Comparison of ENCODE assay signal across 8 cellular contexts in genomic region chr15:33700695-33701303, GRCh38.
DNase-seq lines count a peak whose midpoint lies in the region; ATAC-seq and TF ChIP-seq lines count a peak whose summit lies in the region.

No MANE protein-coding gene starts in this region.

- no peaks in the 10 kb centered on the region for H3K9me3 Mint-ChIP-seq in activated T-cell treated with anti-CD3 and anti-CD28 coated beads, Interleukin-2, amount 50 U/mL, for 4 hours
- no peaks in the 10 kb centered on the region for H3K9me3 Mint-ChIP-seq in neural crest cell

- no peak overlapping the region for H3K4me3 Mint-ChIP-seq in activated T-cell treated with anti-CD3 and anti-CD28 coated beads, Interleukin-2, amount 50 U/mL, for 4 hours
- H3K4me3 Mint-ChIP-seq in neural crest cell: no peak overlapping the region

- TF ChIP-seq CTCF in PC-3 (conservative IDR thresholded peaks at IDR 0.05; ENCODE audit: low read depth, low read length) (peak; percentile 90), fibroblast of mammary gland (conservative IDR thresholded peaks at IDR 0.05; ENCODE audit: control insufficient read depth, insufficient read depth, low read depth, low read length) (peak; percentile 97), neural crest cell (conservative IDR thresholded peaks at IDR 0.05) (peak; percentile 92)

- no peaks in the 10 kb centered on the region for H3F3A ChIP-seq in PC-3 (ENCODE audit: low read length, unreplicated experiment)

- H3K4me1 Mint-ChIP-seq in activated T-cell treated with anti-CD3 and anti-CD28 coated beads, Interleukin-2, amount 50 U/mL, for 4 hours (ENCODE audit: low read depth): peaks cover 2% of the 10 kb centered on the region
- peaks cover 6% of the 10 kb centered on the region for H3K4me1 Mint-ChIP-seq in neural crest cell

- H2AFZ ChIP-seq in PC-3 (ENCODE audit: low read length): peak overlapping the region; percentile 39; the same call in 1 of the 2 replicates

- no peaks in the 10 kb centered on the region for H3K4me1 ChIP-seq in PC-3 (ENCODE audit: insufficient read depth, low read length)

- no peaks in the 10 kb centered on the region for H3K36me3 ChIP-seq in PC-3 (ENCODE audit: low read depth, low read length)

- no TSS peak for BruUV-seq in PC-3 (replicated peaks; lab: Mats Ljungman, UMichigan)

- H3K4me3 ChIP-seq in PC-3 (ENCODE audit: low read length): no peak overlapping the region
- no peak overlapping the region for H3K4me3 ChIP-seq in fibroblast of mammary gland (ENCODE audit: control insufficient read depth, low read depth, low read length)

- no peaks in the 10 kb centered on the region for H3K9me2 ChIP-seq in PC-3 (replicated peaks; ENCODE audit: low read length)

- no peak overlapping the region for H3K9ac ChIP-seq in PC-3 (ENCODE audit: low read length)

- POLR2A ChIA-PET in PC-3 (lab: Charles Lee; ENCODE audit: unreplicated experiment): no interaction called here

- CTCF ChIA-PET in PC-3 (lab: Charles Lee): interaction anchor here (0.6 to 1.7 kb wide), 8 partner anchors 8 to 1041 kb away, joined by 3 to 47 read pairs (median 4); no protein-coding TSS in a partner anchor

- H3K27me3 Mint-ChIP-seq in activated T-cell treated with anti-CD3 and anti-CD28 coated beads, Interleukin-2, amount 50 U/mL, for 4 hours (ENCODE audit: low read depth): peaks cover 11% of the 10 kb centered on the region
- H3K27me3 Mint-ChIP-seq in neural crest cell (ENCODE audit: low read depth): peaks cover 2% of the 10 kb centered on the region

- no peaks in the 10 kb centered on the region for H3K36me3 Mint-ChIP-seq in activated T-cell treated with anti-CD3 and anti-CD28 coated beads, Interleukin-2, amount 50 U/mL, for 4 hours (ENCODE audit: insufficient read depth)
- no peaks in the 10 kb centered on the region for H3K36me3 Mint-ChIP-seq in neural crest cell (ENCODE audit: low read depth)

- H3K4me2 ChIP-seq in PC-3 (ENCODE audit: low read length): peak overlapping the region; percentile 51

- H4K20me1 ChIP-seq in PC-3 (ENCODE audit: low read length): no peaks in the 10 kb centered on the region

- H3K27me3 ChIP-seq in PC-3 (ENCODE audit: low read length): peaks cover 30% of the 10 kb centered on the region

- H3K27ac Mint-ChIP-seq in neural crest cell (ENCODE audit: unreplicated experiment): no peak overlapping the region

- H3K27ac ChIP-seq in PC-3 (ENCODE audit: low read length): no peak overlapping the region

- no peaks in the 10 kb centered on the region for H3K79me2 ChIP-seq in PC-3 (ENCODE audit: low read length)

- intact Hi-C loops in PC-3 (cut with micrococcal nuclease): loop anchor here (1.0 to 5.0 kb wide), 4 partner anchors 28 to 613 kb away; no protein-coding TSS in a partner anchor

- DNase-seq in SIG-M5 treated with dmso at 0.1 percent for 504 hours (lab: John Stamatoyannopoulos, UW; ENCODE audit: unreplicated experiment): peak; percentile 54
- DNase-seq in SIG-M5 (lab: John Stamatoyannopoulos, UW): no peak
- DNase-seq in PC-3: peak; percentile 84
- peak; percentile 43 for DNase-seq in activated T-cell treated with anti-CD3 and anti-CD28 coated beads, Interleukin-2, amount 50 U/mL, for 4 hours
- peak; percentile 83 for DNase-seq in fibroblast of mammary gland (ENCODE audit: low read depth)
- DNase-seq in neural crest cell (ENCODE audit: low read depth, low spot score): peak; percentile 75
- DNase-seq in stimulated activated naive CD8-positive, alpha-beta T cell treated with anti-CD3 and anti-CD28 coated beads, Interleukin-15, Interleukin-2, amounts not matched to agents 100 U/mL and 50 U/mL, for 24 hours: peak; percentile 63

- no peaks in the 10 kb centered on the region for H3K9me3 ChIP-seq in PC-3 (ENCODE audit: low read length)

- peak; percentile 45 for ATAC-seq in HG03565 (IDR thresholded peaks at IDR 0.05; ENCODE audit: unreplicated experiment)
- peak; percentile 97 for ATAC-seq in PC-3
- peak; percentile 73 to 83 for ATAC-seq in activated T-cell treated with anti-CD3 and anti-CD28 coated beads, Interleukin-2, amount 50 U/mL, for 4 hours
- ATAC-seq in stimulated activated naive CD8-positive, alpha-beta T cell treated with anti-CD3 and anti-CD28 coated beads, Interleukin-15, Interleukin-2, amounts not matched to agents 100 U/mL and 50 U/mL, for 24 hours: peak; percentile 76

Comparison
In these comparisons a context has a peak if more than half of its experiments do, and no peak if none do; other contexts are left out.
1. ATAC-seq: peak in every context shown above with its lines; median percentile 97 in PC-3; 78 in activated T-cell treated with anti-CD3 and anti-CD28 coated beads, Interleukin-2, amount 50 U/mL, for 4 hours; 76 in stimulated activated naive CD8-positive, alpha-beta T cell treated with anti-CD3 and anti-CD28 coated beads, Interleukin-15, Interleukin-2, amounts not matched to agents 100 U/mL and 50 U/mL, for 24 hours; 45 in HG03565.